In genomic region chr16:2753523-2754020, GRCh38 we compare ENCODE assay signal across 8 cellular contexts. TPM values are rescaled to one million over a fixed set of nuclear protein-coding genes. Genes with fewer than 3 reads are reported as not detected.
A peak's percentile ranks its signal among the peaks of the same experiment; 100 is the strongest.
DNase-seq lines count a peak whose midpoint lies in the region; ATAC-seq and TF ChIP-seq lines count a peak whose summit lies in the region.

No MANE protein-coding gene starts in this region.

- ATAC-seq in gastroesophageal sphincter, result no peak
- ATAC-seq in HG02884 (IDR thresholded peaks at IDR 0.05; ENCODE audit: unreplicated experiment), result no peak
- ATAC-seq in GM21423 (IDR thresholded peaks at IDR 0.05; ENCODE audit: unreplicated experiment), result no peak

- in situ Hi-C loops in HAP-1 (cut with MboI; ENCODE audit: low sequenced_read_pairs) (no loop called here), GM13976 (cut with MboI; ENCODE audit: low sequenced_read_pairs, unreplicated experiment) (no loop called here)

- H3K27ac ChIP-seq in WERI-Rb-1, result peak overlapping the region; percentile 100
- H3K27ac ChIP-seq in gastroesophageal sphincter, result peak overlapping the region; percentile 94 to 100 (median 97)
- H3K27ac ChIP-seq in sigmoid colon, result peak overlapping the region; percentile 98 to 99 (median 99)

- H3K36me3 ChIP-seq in HAP-1 (replicated peaks) (peaks cover 47% of the 10 kb centered on the region), WERI-Rb-1 (peaks cover 62% of the 10 kb centered on the region), gastroesophageal sphincter (peaks cover 2 to 23% of the 10 kb centered on the region in 2 donors), sigmoid colon (peaks cover 10 to 25% (median 15%) of the 10 kb centered on the region in 4 donors)

- TF ChIP-seq CTCF in WERI-Rb-1 (IDR thresholded peaks at IDR 0.05; ENCODE audit: low read depth, low read length) (no peak), gastroesophageal sphincter (IDR thresholded peaks at IDR 0.05) (no peak), sigmoid colon (IDR thresholded peaks at IDR 0.05) (no peak), GM13976 (IDR thresholded peaks at IDR 0.05; ENCODE audit: borderline replicate concordance, control extremely low read depth, extremely low read depth, insufficient read depth, missing control alignments) (no peak)

- TF ChIP-seq EP300 in gastroesophageal sphincter (IDR thresholded peaks at IDR 0.05) (no peak), sigmoid colon (IDR thresholded peaks at IDR 0.05) (no peak)

- intact Hi-C loops in sigmoid colon (cut with DNase I), result loop anchor here (1.0 to 2.0 kb wide), 2 partner anchors 23 to 33 kb away; partner anchors contain the start of gene PRSS27

- H3K9me3 ChIP-seq in HAP-1, result no peaks in the 10 kb centered on the region
- H3K9me3 ChIP-seq in WERI-Rb-1 (ENCODE audit: severe bottlenecking), result no peaks in the 10 kb centered on the region
- no peaks in the 10 kb centered on the region for H3K9me3 ChIP-seq in gastroesophageal sphincter
- H3K9me3 ChIP-seq in sigmoid colon, result no peaks in the 10 kb centered on the region

- peak overlapping the region; percentile 96 for H3K4me3 ChIP-seq in HAP-1
- peak overlapping the region; percentile 97 for H3K4me3 ChIP-seq in WERI-Rb-1 (ENCODE audit: low read depth, low read length)
- H3K4me3 ChIP-seq in gastroesophageal sphincter, result peak overlapping the region; percentile 62 to 89
- H3K4me3 ChIP-seq in sigmoid colon, result peak overlapping the region; percentile 77 to 94 (median 84)

- WGBS in gastroesophageal sphincter (ENCODE audit: low coverage in 1 of 2), 2 donors, result 1 to 2% methylated on average over 17 of the region's 17 CpGs
- WGBS in sigmoid colon, 2 donors, result 2% methylated on average over 17 of the region's 17 CpGs

- 0 out of 2 replicates have a peak, but pooled peaks cover 3% of the 10 kb centered on the region for H3K27me3 ChIP-seq in HAP-1 (ENCODE audit: low read depth)
- no peaks in the 10 kb centered on the region for H3K27me3 ChIP-seq in WERI-Rb-1 (ENCODE audit: insufficient read depth, low read depth, severe bottlenecking)
- no peaks in the 10 kb centered on the region for H3K27me3 ChIP-seq in gastroesophageal sphincter
- H3K27me3 ChIP-seq in sigmoid colon, result no peaks in the 10 kb centered on the region

- TF ChIP-seq POLR2A in gastroesophageal sphincter (IDR thresholded peaks at IDR 0.05), result no peak
- no peak for TF ChIP-seq POLR2A in sigmoid colon (IDR thresholded peaks at IDR 0.05)

- DNase-seq in HAP-1 (ENCODE audit: low spot score in 2 of 2), result no peak
- DNase-seq in WERI-Rb-1, result no peak
- DNase-seq in sigmoid colon, result no peak
- no peak for DNase-seq in stimulated activated CD4-positive, alpha-beta T cell treated with anti-CD3 and anti-CD28 coated beads, Interleukin-2, amount 100 ng/mL, for 48 hours
- no peak for DNase-seq in GM13976 (ENCODE audit: low spot score)

- H3K4me1 ChIP-seq in HAP-1 (peaks cover 17% of the 10 kb centered on the region), gastroesophageal sphincter (peaks cover 0 to 60% (median 27%) of the 10 kb centered on the region in 3 donors), sigmoid colon (peaks cover 0 to 49% (median 47%) of the 10 kb centered on the region in 4 donors)

RNA-seq across cellular contexts. Expression of gene SRRM2, which starts 1.1 kb away (rescaled TPM):
- 100 to 1,000 TPM in 3 of 4 donors, 10 to 100 TPM in 1; 73.9 to 398 (median 255) TPM for total RNA-seq in gastroesophageal sphincter
- total RNA-seq in sigmoid colon, result 100 to 1,000 TPM; 181 to 826 (median 219) TPM
- 100 to 1,000 TPM in 1 of 3 donors, 10 to 100 TPM in 2; 66.1 to 725 (median 73.8) TPM for polyA plus RNA-seq in sigmoid colon

RNA-seq across cellular contexts. Expression of gene ELOB, which starts 23.5 kb away (rescaled TPM):
- total RNA-seq in gastroesophageal sphincter (100 to 1,000 TPM; 216 to 269 (median 251) TPM), sigmoid colon (1,000 to 10,000 TPM in 1 of 4 donors, 100 to 1,000 TPM in 3; 329 to 1,166 (median 508) TPM)
- 100 to 1,000 TPM; 454 to 984 (median 463) TPM for polyA plus RNA-seq in sigmoid colon

RNA-seq across cellular contexts. Expression of gene PRSS27, which starts 33.5 kb away (rescaled TPM):
- total RNA-seq in gastroesophageal sphincter, result 10 to 100 TPM in 1 of 4 donors, 1 to 10 TPM in 2, under 1 TPM in 1; 0.67 to 10.3 (median 2.4) TPM
- 1 to 10 TPM; 1.2 to 5.0 (median 1.4) TPM for total RNA-seq in sigmoid colon
- 1 to 10 TPM in 1 of 3 donors, under 1 TPM in 1, not detected in 1; 0.60 to 2.1 TPM for polyA plus RNA-seq in sigmoid colon

RNA-seq across cellular contexts. Expression of gene PRSS33, which starts 33.8 kb away (rescaled TPM):
- total RNA-seq in gastroesophageal sphincter, result not detected
- total RNA-seq in sigmoid colon, result not detected
- polyA plus RNA-seq in sigmoid colon, result not detected

RNA-seq across cellular contexts. Expression of gene PRSS41, which starts 44.7 kb away (rescaled TPM):
- total RNA-seq in gastroesophageal sphincter (not detected), sigmoid colon (not detected)
- not detected for polyA plus RNA-seq in sigmoid colon
